ENCODE assay signal across 1 cellular context in the genomic region with DNA sequence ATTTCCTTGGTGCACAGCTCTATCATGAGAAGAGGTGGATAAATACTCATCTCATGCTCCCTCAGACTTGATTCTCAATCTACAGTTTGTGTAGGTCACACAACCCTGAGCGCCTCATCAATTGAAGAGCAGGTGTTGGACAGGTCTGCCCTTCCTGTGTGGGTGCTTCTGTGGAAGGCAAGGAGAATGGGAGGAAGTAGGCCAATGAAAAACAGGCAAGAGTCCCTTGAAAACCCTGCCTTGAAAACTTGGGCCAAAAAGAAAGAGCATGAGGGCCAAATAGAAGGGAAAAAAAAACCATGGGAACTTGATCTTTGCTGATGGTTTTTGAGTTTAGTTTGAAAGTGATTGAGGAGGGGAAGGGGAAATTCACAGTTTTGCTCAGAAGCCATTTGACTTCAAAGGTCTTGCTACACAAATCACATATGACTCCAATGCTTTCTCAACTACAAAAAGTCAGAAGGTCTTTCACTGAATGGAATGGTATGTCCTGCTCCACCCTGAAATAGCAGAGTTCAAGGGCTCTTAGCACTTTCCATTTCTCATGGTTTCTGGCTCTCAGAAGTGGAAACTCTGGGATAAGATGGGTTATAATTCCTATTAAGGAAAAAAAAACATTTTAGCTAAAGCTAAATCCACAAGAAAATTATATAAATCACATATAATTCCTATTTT.
TF ChIP-seq lines count a peak whose summit lies in the region.

No MANE protein-coding gene starts in this region.

TF ChIP-seq in HepG2, 621 proteins besides CTCF, POLR2A, EP300 and RAD21 (continued from another document and continues in another):
- TF ChIP-seq, protein P1, sequence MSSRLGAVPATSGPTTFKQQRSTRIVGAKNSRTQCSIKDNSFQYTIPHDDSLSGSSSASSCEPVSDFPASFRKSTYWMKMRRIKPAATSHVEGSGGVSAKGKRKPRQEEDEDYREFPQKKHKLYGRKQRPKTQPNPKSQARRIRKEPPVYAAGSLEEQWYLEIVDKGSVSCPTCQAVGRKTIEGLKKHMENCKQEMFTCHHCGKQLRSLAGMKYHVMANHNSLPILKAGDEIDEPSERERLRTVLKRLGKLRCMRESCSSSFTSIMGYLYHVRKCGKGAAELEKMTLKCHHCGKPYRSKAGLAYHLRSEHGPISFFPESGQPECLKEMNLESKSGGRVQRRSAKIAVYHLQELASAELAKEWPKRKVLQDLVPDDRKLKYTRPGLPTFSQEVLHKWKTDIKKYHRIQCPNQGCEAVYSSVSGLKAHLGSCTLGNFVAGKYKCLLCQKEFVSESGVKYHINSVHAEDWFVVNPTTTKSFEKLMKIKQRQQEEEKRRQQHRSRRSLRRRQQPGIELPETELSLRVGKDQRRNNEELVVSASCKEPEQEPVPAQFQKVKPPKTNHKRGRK (CRISPR knock-in tag; IDR thresholded peaks at IDR 0.05), result no peak
- TF ChIP-seq, protein P2, sequence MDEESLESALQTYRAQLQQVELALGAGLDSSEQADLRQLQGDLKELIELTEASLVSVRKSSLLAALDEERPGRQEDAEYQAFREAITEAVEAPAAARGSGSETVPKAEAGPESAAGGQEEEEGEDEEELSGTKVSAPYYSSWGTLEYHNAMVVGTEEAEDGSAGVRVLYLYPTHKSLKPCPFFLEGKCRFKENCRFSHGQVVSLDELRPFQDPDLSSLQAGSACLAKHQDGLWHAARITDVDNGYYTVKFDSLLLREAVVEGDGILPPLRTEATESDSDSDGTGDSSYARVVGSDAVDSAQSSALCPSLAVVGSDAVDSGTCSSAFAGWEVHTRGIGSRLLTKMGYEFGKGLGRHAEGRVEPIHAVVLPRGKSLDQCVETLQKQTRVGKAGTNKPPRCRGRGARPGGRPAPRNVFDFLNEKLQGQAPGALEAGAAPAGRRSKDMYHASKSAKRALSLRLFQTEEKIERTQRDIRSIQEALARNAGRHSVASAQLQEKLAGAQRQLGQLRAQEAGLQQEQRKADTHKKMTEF (CRISPR knock-in tag; IDR thresholded peaks at IDR 0.05), result 0 out of 2 replicates have a peak, but pooled peaks have one; percentile 32
- TF ChIP-seq TARDBP (CRISPR knock-in tag; IDR thresholded peaks at IDR 0.05) (no peak), SETDB1 (CRISPR knock-in tag; IDR thresholded peaks at IDR 0.05; ENCODE audit: borderline replicate concordance) (no peak), RFXANK (CRISPR knock-in tag; IDR thresholded peaks at IDR 0.05) (no peak), ZSCAN30 (CRISPR knock-in tag; IDR thresholded peaks at IDR 0.05) (no peak), ARHGAP35 (CRISPR knock-in tag; IDR thresholded peaks at IDR 0.05; ENCODE audit: borderline replicate concordance) (no peak), ZNF101 (CRISPR knock-in tag; IDR thresholded peaks at IDR 0.05; ENCODE audit: borderline replicate concordance, low read depth) (no peak), SMC3 (IDR thresholded peaks at IDR 0.05; ENCODE audit: low read length) (no peak), REXO4 (CRISPR knock-in tag; IDR thresholded peaks at IDR 0.05; ENCODE audit: borderline replicate concordance) (no peak), ZNF33A (CRISPR knock-in tag; IDR thresholded peaks at IDR 0.05; ENCODE audit: borderline replicate concordance) (no peak), PCBP2 (optimal IDR thresholded peaks at IDR 0.05; ENCODE audit: low read depth, low read length, poor library complexity, severe bottlenecking) (no peak), RXRB (CRISPR knock-in tag; IDR thresholded peaks at IDR 0.05; ENCODE audit: borderline replicate concordance) (no peak; the same call in 1 of the 2 replicates), FOXA1 (IDR thresholded peaks at IDR 0.05) (no peak), FOXA1 (CRISPR knock-in tag; IDR thresholded peaks at IDR 0.05) (no peak), HNRNPUL1 (IDR thresholded peaks at IDR 0.05; ENCODE audit: low read depth, low read length) (no peak), ZNF136 (CRISPR knock-in tag; IDR thresholded peaks at IDR 0.05; ENCODE audit: low read depth) (peak; percentile 73; the same call in 1 of the 2 replicates), NFATC3 (CRISPR knock-in tag; IDR thresholded peaks at IDR 0.05) (no peak), ZNF230 (CRISPR knock-in tag; IDR thresholded peaks at IDR 0.05) (no peak), HNRNPLL (IDR thresholded peaks at IDR 0.05; ENCODE audit: low read depth, low read length, poor library complexity, severe bottlenecking) (no peak), MLLT10 (CRISPR knock-in tag; IDR thresholded peaks at IDR 0.05) (no peak), MAFK (conservative IDR thresholded peaks at IDR 0.05 in 1 of 2, IDR thresholded peaks at IDR 0.05 in 1 of 2; ENCODE audit: low read length in 2 of 2) (peak in 1 of 2 experiments; percentile 55; a peak in 2 of 4 replicates), HIVEP1 (CRISPR knock-in tag; IDR thresholded peaks at IDR 0.05) (no peak)
- TF ChIP-seq, protein P3, sequence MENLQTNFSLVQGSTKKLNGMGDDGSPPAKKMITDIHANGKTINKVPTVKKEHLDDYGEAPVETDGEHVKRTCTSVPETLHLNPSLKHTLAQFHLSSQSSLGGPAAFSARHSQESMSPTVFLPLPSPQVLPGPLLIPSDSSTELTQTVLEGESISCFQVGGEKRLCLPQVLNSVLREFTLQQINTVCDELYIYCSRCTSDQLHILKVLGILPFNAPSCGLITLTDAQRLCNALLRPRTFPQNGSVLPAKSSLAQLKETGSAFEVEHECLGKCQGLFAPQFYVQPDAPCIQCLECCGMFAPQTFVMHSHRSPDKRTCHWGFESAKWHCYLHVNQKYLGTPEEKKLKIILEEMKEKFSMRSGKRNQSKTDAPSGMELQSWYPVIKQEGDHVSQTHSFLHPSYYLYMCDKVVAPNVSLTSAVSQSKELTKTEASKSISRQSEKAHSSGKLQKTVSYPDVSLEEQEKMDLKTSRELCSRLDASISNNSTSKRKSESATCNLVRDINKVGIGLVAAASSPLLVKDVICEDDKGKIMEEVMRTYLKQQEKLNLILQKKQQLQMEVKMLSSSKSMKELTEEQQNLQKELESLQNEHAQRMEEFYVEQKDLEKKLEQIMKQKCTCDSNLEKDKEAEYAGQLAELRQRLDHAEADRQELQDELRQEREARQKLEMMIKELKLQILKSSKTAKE (CRISPR knock-in tag; IDR thresholded peaks at IDR 0.05; ENCODE audit: borderline replicate concordance), result no peak
- TF ChIP-seq, protein P4, sequence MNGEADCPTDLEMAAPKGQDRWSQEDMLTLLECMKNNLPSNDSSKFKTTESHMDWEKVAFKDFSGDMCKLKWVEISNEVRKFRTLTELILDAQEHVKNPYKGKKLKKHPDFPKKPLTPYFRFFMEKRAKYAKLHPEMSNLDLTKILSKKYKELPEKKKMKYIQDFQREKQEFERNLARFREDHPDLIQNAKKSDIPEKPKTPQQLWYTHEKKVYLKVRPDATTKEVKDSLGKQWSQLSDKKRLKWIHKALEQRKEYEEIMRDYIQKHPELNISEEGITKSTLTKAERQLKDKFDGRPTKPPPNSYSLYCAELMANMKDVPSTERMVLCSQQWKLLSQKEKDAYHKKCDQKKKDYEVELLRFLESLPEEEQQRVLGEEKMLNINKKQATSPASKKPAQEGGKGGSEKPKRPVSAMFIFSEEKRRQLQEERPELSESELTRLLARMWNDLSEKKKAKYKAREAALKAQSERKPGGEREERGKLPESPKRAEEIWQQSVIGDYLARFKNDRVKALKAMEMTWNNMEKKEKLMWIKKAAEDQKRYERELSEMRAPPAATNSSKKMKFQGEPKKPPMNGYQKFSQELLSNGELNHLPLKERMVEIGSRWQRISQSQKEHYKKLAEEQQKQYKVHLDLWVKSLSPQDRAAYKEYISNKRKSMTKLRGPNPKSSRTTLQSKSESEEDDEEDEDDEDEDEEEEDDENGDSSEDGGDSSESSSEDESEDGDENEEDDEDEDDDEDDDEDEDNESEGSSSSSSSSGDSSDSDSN (CRISPR knock-in tag; IDR thresholded peaks at IDR 0.05), result no peak
- TF ChIP-seq, protein P5, sequence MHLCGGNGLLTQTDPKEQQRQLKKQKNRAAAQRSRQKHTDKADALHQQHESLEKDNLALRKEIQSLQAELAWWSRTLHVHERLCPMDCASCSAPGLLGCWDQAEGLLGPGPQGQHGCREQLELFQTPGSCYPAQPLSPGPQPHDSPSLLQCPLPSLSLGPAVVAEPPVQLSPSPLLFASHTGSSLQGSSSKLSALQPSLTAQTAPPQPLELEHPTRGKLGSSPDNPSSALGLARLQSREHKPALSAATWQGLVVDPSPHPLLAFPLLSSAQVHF (CRISPR knock-in tag; IDR thresholded peaks at IDR 0.05), result no peak
- TF ChIP-seq, protein P6, sequence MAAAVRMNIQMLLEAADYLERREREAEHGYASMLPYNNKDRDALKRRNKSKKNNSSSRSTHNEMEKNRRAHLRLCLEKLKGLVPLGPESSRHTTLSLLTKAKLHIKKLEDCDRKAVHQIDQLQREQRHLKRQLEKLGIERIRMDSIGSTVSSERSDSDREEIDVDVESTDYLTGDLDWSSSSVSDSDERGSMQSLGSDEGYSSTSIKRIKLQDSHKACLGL (CRISPR knock-in tag; IDR thresholded peaks at IDR 0.05), result no peak
- TF ChIP-seq, protein P7, sequence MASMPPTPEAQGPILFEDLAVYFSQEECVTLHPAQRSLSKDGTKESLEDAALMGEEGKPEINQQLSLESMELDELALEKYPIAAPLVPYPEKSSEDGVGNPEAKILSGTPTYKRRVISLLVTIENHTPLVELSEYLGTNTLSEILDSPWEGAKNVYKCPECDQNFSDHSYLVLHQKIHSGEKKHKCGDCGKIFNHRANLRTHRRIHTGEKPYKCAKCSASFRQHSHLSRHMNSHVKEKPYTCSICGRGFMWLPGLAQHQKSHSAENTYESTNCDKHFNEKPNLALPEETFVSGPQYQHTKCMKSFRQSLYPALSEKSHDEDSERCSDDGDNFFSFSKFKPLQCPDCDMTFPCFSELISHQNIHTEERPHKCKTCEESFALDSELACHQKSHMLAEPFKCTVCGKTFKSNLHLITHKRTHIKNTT (CRISPR knock-in tag; IDR thresholded peaks at IDR 0.05), result no peak
- TF ChIP-seq, protein P8, sequence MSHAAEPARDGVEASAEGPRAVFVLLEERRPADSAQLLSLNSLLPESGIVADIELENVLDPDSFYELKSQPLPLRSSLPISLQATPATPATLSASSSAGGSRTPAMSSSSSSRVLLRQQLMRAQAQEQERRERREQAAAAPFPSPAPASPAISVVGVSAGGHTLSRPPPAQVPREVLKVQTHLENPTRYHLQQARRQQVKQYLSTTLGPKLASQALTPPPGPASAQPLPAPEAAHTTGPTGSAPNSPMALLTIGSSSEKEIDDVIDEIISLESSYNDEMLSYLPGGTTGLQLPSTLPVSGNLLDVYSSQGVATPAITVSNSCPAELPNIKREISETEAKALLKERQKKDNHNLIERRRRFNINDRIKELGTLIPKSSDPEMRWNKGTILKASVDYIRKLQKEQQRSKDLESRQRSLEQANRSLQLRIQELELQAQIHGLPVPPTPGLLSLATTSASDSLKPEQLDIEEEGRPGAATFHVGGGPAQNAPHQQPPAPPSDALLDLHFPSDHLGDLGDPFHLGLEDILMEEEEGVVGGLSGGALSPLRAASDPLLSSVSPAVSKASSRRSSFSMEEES (CRISPR knock-in tag; IDR thresholded peaks at IDR 0.05), result peak; percentile 79; the same call in 1 of the 2 replicates
- TF ChIP-seq, protein P9, sequence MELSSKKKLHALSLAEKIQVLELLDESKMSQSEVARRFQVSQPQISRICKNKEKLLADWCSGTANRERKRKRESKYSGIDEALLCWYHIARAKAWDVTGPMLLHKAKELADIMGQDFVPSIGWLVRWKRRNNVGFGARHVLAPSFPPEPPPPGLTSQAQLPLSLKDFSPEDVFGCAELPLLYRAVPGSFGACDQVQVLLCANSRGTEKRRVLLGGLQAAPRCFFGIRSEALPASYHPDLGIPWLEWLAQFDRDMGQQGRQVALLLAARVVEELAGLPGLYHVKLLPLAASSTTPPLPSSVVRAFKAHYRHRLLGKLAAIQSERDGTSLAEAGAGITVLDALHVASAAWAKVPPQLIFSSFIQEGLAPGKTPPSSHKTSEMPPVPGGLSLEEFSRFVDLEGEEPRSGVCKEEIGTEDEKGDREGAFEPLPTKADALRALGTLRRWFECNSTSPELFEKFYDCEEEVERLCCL (CRISPR knock-in tag; IDR thresholded peaks at IDR 0.05; ENCODE audit: borderline replicate concordance), result no peak
- TF ChIP-seq, protein P10, sequence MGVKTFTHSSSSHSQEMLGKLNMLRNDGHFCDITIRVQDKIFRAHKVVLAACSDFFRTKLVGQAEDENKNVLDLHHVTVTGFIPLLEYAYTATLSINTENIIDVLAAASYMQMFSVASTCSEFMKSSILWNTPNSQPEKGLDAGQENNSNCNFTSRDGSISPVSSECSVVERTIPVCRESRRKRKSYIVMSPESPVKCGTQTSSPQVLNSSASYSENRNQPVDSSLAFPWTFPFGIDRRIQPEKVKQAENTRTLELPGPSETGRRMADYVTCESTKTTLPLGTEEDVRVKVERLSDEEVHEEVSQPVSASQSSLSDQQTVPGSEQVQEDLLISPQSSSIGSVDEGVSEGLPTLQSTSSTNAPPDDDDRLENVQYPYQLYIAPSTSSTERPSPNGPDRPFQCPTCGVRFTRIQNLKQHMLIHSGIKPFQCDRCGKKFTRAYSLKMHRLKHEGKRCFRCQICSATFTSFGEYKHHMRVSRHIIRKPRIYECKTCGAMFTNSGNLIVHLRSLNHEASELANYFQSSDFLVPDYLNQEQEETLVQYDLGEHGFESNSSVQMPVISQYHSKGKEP (CRISPR knock-in tag; IDR thresholded peaks at IDR 0.05), result no peak
- TF ChIP-seq, protein P11, sequence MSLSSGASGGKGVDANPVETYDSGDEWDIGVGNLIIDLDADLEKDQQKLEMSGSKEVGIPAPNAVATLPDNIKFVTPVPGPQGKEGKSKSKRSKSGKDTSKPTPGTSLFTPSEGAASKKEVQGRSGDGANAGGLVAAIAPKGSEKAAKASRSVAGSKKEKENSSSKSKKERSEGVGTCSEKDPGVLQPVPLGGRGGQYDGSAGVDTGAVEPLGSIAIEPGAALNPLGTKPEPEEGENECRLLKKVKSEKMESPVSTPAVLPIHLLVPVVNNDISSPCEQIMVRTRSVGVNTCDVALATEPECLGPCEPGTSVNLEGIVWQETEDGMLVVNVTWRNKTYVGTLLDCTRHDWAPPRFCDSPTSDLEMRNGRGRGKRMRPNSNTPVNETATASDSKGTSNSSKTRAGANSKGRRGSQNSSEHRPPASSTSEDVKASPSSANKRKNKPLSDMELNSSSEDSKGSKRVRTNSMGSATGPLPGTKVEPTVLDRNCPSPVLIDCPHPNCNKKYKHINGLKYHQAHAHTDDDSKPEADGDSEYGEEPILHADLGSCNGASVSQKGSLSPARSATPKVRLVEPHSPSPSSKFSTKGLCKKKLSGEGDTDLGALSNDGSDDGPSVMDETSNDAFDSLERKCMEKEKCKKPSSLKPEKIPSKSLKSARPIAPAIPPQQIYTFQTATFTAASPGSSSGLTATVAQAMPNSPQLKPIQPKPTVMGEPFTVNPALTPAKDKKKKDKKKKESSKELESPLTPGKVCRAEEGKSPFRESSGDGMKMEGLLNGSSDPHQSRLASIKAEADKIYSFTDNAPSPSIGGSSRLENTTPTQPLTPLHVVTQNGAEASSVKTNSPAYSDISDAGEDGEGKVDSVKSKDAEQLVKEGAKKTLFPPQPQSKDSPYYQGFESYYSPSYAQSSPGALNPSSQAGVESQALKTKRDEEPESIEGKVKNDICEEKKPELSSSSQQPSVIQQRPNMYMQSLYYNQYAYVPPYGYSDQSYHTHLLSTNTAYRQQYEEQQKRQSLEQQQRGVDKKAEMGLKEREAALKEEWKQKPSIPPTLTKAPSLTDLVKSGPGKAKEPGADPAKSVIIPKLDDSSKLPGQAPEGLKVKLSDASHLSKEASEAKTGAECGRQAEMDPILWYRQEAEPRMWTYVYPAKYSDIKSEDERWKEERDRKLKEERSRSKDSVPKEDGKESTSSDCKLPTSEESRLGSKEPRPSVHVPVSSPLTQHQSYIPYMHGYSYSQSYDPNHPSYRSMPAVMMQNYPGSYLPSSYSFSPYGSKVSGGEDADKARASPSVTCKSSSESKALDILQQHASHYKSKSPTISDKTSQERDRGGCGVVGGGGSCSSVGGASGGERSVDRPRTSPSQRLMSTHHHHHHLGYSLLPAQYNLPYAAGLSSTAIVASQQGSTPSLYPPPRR (CRISPR knock-in tag; IDR thresholded peaks at IDR 0.05; ENCODE audit: borderline replicate concordance), result peak; percentile 52; the same call in 1 of the 2 replicates
